ENCODE assay signal across 17 cellular contexts in genomic region chr3:149455366-149455765, GRCh38. TPM values are rescaled to one million over a fixed set of nuclear protein-coding genes. Genes with fewer than 3 reads are reported as not detected.
DNase-seq lines count a peak whose midpoint lies in the region; ATAC-seq, FAIRE-seq and TF ChIP-seq lines count a peak whose summit lies in the region.
"Had no signal": no experiment of that assay in that cellular context is flagged by ENCODE, and none has a peak within 500 bp of the region (broad histone marks: within the 10 kb centered on the region; RNA-seq: fewer than 3 reads in every experiment).

No MANE protein-coding gene starts in this region.

- WGBS in SK-N-SH (ENCODE audit: low lambda C conversion rate) = 84% methylated on average over 3 of the region's 3 CpGs
- WGBS in mesenchymal stem cell = 92% methylated on average over 3 of the region's 3 CpGs

- H4K20me1 ChIP-seq in SK-N-SH (ENCODE audit: insufficient read depth) = no peaks in the 10 kb centered on the region

- H2BK120ac ChIP-seq in mesenchymal stem cell (ENCODE audit: low read depth, low read length) = no peak overlapping the region

- peaks cover 5% of the 10 kb centered on the region for H3F3A ChIP-seq in SK-N-SH (replicated peaks; ENCODE audit: insufficient read depth)

- no peak overlapping the region for H4K91ac ChIP-seq in mesenchymal stem cell (ENCODE audit: low read length)

- peaks cover 7% of the 10 kb centered on the region for H3K36me3 Mint-ChIP-seq in nephron (ENCODE audit: low read depth)
- no peaks in the 10 kb centered on the region for H3K36me3 Mint-ChIP-seq in CD4-positive, alpha-beta memory T cell

- H2AFZ ChIP-seq in SK-N-SH (ENCODE audit: low read depth) (peak overlapping the region; percentile 25; the same call in 1 of the 2 replicates), mesenchymal stem cell (ENCODE audit: low read depth, low read length) (no peak overlapping the region)

- H3K27me3 Mint-ChIP-seq in nephron (ENCODE audit: low read depth) = no peaks in the 10 kb centered on the region
- peaks cover 5 to 12% of the 10 kb centered on the region in 2 donors for H3K27me3 Mint-ChIP-seq in CD4-positive, alpha-beta memory T cell

- TF ChIP-seq EP300 in SK-N-SH (IDR thresholded peaks at IDR 0.05; ENCODE audit: borderline replicate concordance in 1 of 2, low read depth in 1 of 2, low read length in 1 of 2) = no peak

- DNase-seq in SK-N-SH = no peak
- no peak for DNase-seq in mesenchymal stem cell
- DNase-seq in Right ventricle myocardium inferior (ENCODE audit: missing footprints) = no peak
- DNase-seq in CD4-positive, alpha-beta memory T cell = no peak
- DNase-seq in frontal cortex (ENCODE audit: low spot score in 2 of 2) = no peak
- DNase-seq: Caco-2; CD8-positive, alpha-beta memory T cell; DND-41; GF-D8 had no signal

- H2BK5ac ChIP-seq in mesenchymal stem cell (ENCODE audit: low read depth, low read length, poor library complexity, severe bottlenecking) = no peak overlapping the region

- POLR2A ChIA-PET in SK-N-SH (lab: Yijun Ruan, JAX) = no interaction called here
- POLR2A ChIA-PET in CD4-positive, alpha-beta memory T cell (lab: Charles Lee; ENCODE audit: partially characterized antibody) = no interaction called here

- no peaks in the 10 kb centered on the region for H3K79me1 ChIP-seq in mesenchymal stem cell (replicated peaks; ENCODE audit: low read length, poor library complexity, severe bottlenecking)

- no peak overlapping the region for H3K14ac ChIP-seq in mesenchymal stem cell (ENCODE audit: low read length in 2 of 2)

- no peaks in the 10 kb centered on the region for H3K27me3 ChIP-seq in SK-N-SH (ENCODE audit: insufficient read depth)
- no peaks in the 10 kb centered on the region for H3K27me3 ChIP-seq in mesenchymal stem cell (ENCODE audit: control insufficient read depth in 1 of 2, insufficient read depth in 1 of 2, low read length in 2 of 2)
- H3K27me3 ChIP-seq in CD4-positive, alpha-beta memory T cell (ENCODE audit: insufficient read depth, low read length) = no peaks in the 10 kb centered on the region

- FAIRE-seq in frontal cortex (lab: Jason Lieb, UNC) = no peak
- FAIRE-seq: GM19239, H1 had no signal

- H3K4me1 ChIP-seq in SK-N-SH (ENCODE audit: control insufficient read depth in 1 of 2, insufficient read depth in 2 of 2, low read depth in 1 of 2, low read length in 1 of 2) (peaks cover 4% of the 10 kb centered on the region in 2 experiments; a peak in 2 of 4 replicates), mesenchymal stem cell (ENCODE audit: control insufficient read depth, insufficient read depth, low read depth, low read length) (no peaks in the 10 kb centered on the region)
- H3K4me1 ChIP-seq in CD4-positive, alpha-beta memory T cell (ENCODE audit: insufficient read depth, low read length) = no peaks in the 10 kb centered on the region
- H3K4me1 ChIP-seq: HAP-1 had no signal

- H3K9me3 ChIP-seq in SK-N-SH (no peaks in the 10 kb centered on the region), mesenchymal stem cell (ENCODE audit: control insufficient read depth, low read length) (peaks cover 9% of the 10 kb centered on the region)
- H3K9me3 ChIP-seq in CD4-positive, alpha-beta memory T cell (ENCODE audit: control insufficient read depth in 1 of 2, low read length in 2 of 2) = no peaks in the 10 kb centered on the region

- ATAC-seq in SK-N-SH treated with all-trans-retinoic acid at 6 μM for 48 hours (no peak), Right ventricle myocardium inferior (no peak)

- H3K4ac ChIP-seq in mesenchymal stem cell (ENCODE audit: low read depth in 1 of 2, low read length in 2 of 2) = no peak overlapping the region

- H3K18ac ChIP-seq in mesenchymal stem cell (ENCODE audit: low read depth in 1 of 2, low read length in 2 of 2) = no peak overlapping the region

- H3K4me1 Mint-ChIP-seq in nephron = peaks cover 28% of the 10 kb centered on the region
- no peaks in the 10 kb centered on the region for H3K4me1 Mint-ChIP-seq in CD4-positive, alpha-beta memory T cell
- H3K4me1 Mint-ChIP-seq: CD8-positive, alpha-beta memory T cell had no signal

- H3K4me3 ChIP-seq in SK-N-SH (ENCODE audit: low read depth in 2 of 2, low read length in 1 of 2) (no peak overlapping the region), mesenchymal stem cell (ENCODE audit: insufficient read depth in 1 of 2, low read depth in 1 of 2, low read length in 2 of 2) (no peak overlapping the region)
- H3K4me3 ChIP-seq in CD4-positive, alpha-beta memory T cell (ENCODE audit: low read length in 2 of 2) = no peak overlapping the region
- H3K4me3 ChIP-seq: HAP-1 had no signal

- H3K36me3 ChIP-seq in SK-N-SH (replicated peaks in 1 of 2; ENCODE audit: control insufficient read depth in 1 of 2, insufficient read depth in 2 of 2, low read length in 1 of 2) (no peaks in the 10 kb centered on the region), mesenchymal stem cell (ENCODE audit: control insufficient read depth in 1 of 2, insufficient read depth in 2 of 2, low read depth in 1 of 2, low read length in 2 of 2) (no peaks in the 10 kb centered on the region)
- H3K36me3 ChIP-seq in CD4-positive, alpha-beta memory T cell (ENCODE audit: insufficient read depth, low read length) = no peaks in the 10 kb centered on the region
- H3K36me3 ChIP-seq: HAP-1 had no signal

- H4K8ac ChIP-seq in mesenchymal stem cell (ENCODE audit: low read length) = no peak overlapping the region

- H3K27ac ChIP-seq in SK-N-SH (ENCODE audit: low read depth in 2 of 2, low read length in 1 of 2) (no peak overlapping the region), mesenchymal stem cell (ENCODE audit: low read length, poor library complexity, severe bottlenecking) (no peak overlapping the region)
- H3K27ac ChIP-seq in CD4-positive, alpha-beta memory T cell (ENCODE audit: low read depth, low read length) = no peak overlapping the region
- H3K27ac ChIP-seq: 22Rv1 had no signal

- H3K23ac ChIP-seq in mesenchymal stem cell (ENCODE audit: low read length in 2 of 2) = no peak overlapping the region

- H2AK5ac ChIP-seq in mesenchymal stem cell (ENCODE audit: low read length, severe bottlenecking) = peak overlapping the region; percentile 39

- H3K9me2 ChIP-seq in SK-N-SH = no peaks in the 10 kb centered on the region

- CTCF ChIA-PET in SK-N-SH (lab: Yijun Ruan, JAX) = interaction anchor here (0.9 to 2.2 kb wide), 2 partner anchors 11 to 25 kb away, joined by 3 to 9 read pairs; no protein-coding TSS in a partner anchor
- CTCF ChIA-PET in CD4-positive, alpha-beta memory T cell (lab: Charles Lee; ENCODE audit: partially characterized antibody) = no interaction called here

- H2BK12ac ChIP-seq in mesenchymal stem cell (ENCODE audit: low read length in 2 of 2) = no peak overlapping the region

- peak overlapping the region; percentile 24 to 90 (median 74) for H3K27ac Mint-ChIP-seq in nephron
- H3K27ac Mint-ChIP-seq in CD4-positive, alpha-beta memory T cell = no peak overlapping the region
- H3K27ac Mint-ChIP-seq: CD8-positive, alpha-beta memory T cell had no signal

- H3K9me3 Mint-ChIP-seq in nephron = peaks cover 29% of the 10 kb centered on the region
- H3K9me3 Mint-ChIP-seq in CD4-positive, alpha-beta memory T cell = peaks cover 0 to 32% (median 15%) of the 10 kb centered on the region in 8 donors

- H3K4me2 ChIP-seq in SK-N-SH (no peak overlapping the region), mesenchymal stem cell (ENCODE audit: low read length, poor library complexity, severe bottlenecking) (no peak overlapping the region)

- H3K79me2 ChIP-seq in SK-N-SH (ENCODE audit: insufficient read depth) = no peaks in the 10 kb centered on the region

- no peak overlapping the region for H3K4me3 Mint-ChIP-seq in nephron
- no peak overlapping the region for H3K4me3 Mint-ChIP-seq in CD4-positive, alpha-beta memory T cell
- H3K4me3 Mint-ChIP-seq: CD14-positive monocyte; CD8-positive, alpha-beta memory T cell had no signal

- no peak for TF ChIP-seq CTCF in SK-N-SH (IDR thresholded peaks at IDR 0.05)
- no peak for TF ChIP-seq CTCF in nephron (IDR thresholded peaks at IDR 0.05; ENCODE audit: unreplicated experiment in 3 of 3)

- H2BK15ac ChIP-seq in mesenchymal stem cell (ENCODE audit: low read depth, poor library complexity, severe bottlenecking) = no peak overlapping the region

- intact Hi-C loops in Right ventricle myocardium inferior (cut with DNase I) = no loop called here
- intact Hi-C loops in CD4-positive, alpha-beta memory T cell (cut with micrococcal nuclease) = no loop called here

- TF ChIP-seq RAD21 in SK-N-SH (IDR thresholded peaks at IDR 0.05; ENCODE audit: low read length) = no peak

- H3K9ac ChIP-seq in SK-N-SH (no peak overlapping the region), mesenchymal stem cell (ENCODE audit: low read length) (no peak overlapping the region)

TF ChIP-seq in SK-N-SH, 30 proteins besides CTCF, POLR2A, EP300 and RAD21 (continues in another document):
- no peak for TF ChIP-seq USF1 (IDR thresholded peaks at IDR 0.05; ENCODE audit: borderline replicate concordance, low read depth)
- no peak for TF ChIP-seq NFIC (IDR thresholded peaks at IDR 0.05; ENCODE audit: borderline replicate concordance)
- TF ChIP-seq TCF12 (IDR thresholded peaks at IDR 0.05) = no peak
- no peak for TF ChIP-seq GABPA (IDR thresholded peaks at IDR 0.05; ENCODE audit: low read depth)

TF ChIP-seq in SK-N-SH treated with all-trans-retinoic acid at 6 μM for 48 hours, 23 proteins besides CTCF, POLR2A, EP300 and RAD21 (continues in another document):
- TF ChIP-seq ZNF565 (CRISPR knock-in tag; conservative IDR thresholded peaks at IDR 0.05; ENCODE audit: low read depth) = no peak
- TF ChIP-seq ARNTL (CRISPR knock-in tag; IDR thresholded peaks at IDR 0.05; ENCODE audit: borderline replicate concordance, low read depth) = no peak
- TF ChIP-seq, protein P1, sequence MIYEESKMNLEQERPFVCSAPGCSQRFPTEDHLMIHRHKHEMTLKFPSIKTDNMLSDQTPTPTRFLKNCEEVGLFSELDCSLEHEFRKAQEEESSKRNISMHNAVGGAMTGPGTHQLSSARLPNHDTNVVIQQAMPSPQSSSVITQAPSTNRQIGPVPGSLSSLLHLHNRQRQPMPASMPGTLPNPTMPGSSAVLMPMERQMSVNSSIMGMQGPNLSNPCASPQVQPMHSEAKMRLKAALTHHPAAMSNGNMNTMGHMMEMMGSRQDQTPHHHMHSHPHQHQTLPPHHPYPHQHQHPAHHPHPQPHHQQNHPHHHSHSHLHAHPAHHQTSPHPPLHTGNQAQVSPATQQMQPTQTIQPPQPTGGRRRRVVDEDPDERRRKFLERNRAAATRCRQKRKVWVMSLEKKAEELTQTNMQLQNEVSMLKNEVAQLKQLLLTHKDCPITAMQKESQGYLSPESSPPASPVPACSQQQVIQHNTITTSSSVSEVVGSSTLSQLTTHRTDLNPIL (CRISPR knock-in tag; IDR thresholded peaks at IDR 0.05; ENCODE audit: low read depth) = no peak

RNA-seq across cellular contexts. Expression of gene TM4SF4, which starts 19.1 kb away (rescaled TPM):
- 0.08 and 0.10 TPM in 2 replicates for polyA plus RNA-seq in SK-N-SH (2012; rRNA removed)
- polyA plus RNA-seq in SK-N-SH (2012; cell fraction: cytosol; rRNA removed) = 0.18 and 0.81 TPM in 2 replicates
- polyA plus RNA-seq in SK-N-SH (2012; cell fraction: nucleus; rRNA removed) = not detected in 2 replicates
- 0.03 TPM for polyA plus RNA-seq in mesenchymal stem cell (2013, experiment 1 of 2)
- 0.03 TPM for polyA plus RNA-seq in mesenchymal stem cell (2013, experiment 2 of 2)
- not detected for total RNA-seq in Right ventricle myocardium inferior
- not detected for total RNA-seq in CD4-positive, alpha-beta memory T cell
- polyA plus RNA-seq in CD4-positive, alpha-beta memory T cell = not detected
- not detected for total RNA-seq in frontal cortex
- total RNA-seq: A673; CD8-positive, alpha-beta memory T cell; H1 had no signal
- polyA plus RNA-seq: CD8-positive, alpha-beta memory T cell; H1 had no signal

Comparison
In these comparisons a context has a peak if more than half of its experiments do, and no peak if none do; other contexts are left out.
1. H3K27ac Mint-ChIP-seq: peak in nephron (3 of 3); none in CD4-positive, alpha-beta memory T cell (0 of 7).